In the genomic region with DNA sequence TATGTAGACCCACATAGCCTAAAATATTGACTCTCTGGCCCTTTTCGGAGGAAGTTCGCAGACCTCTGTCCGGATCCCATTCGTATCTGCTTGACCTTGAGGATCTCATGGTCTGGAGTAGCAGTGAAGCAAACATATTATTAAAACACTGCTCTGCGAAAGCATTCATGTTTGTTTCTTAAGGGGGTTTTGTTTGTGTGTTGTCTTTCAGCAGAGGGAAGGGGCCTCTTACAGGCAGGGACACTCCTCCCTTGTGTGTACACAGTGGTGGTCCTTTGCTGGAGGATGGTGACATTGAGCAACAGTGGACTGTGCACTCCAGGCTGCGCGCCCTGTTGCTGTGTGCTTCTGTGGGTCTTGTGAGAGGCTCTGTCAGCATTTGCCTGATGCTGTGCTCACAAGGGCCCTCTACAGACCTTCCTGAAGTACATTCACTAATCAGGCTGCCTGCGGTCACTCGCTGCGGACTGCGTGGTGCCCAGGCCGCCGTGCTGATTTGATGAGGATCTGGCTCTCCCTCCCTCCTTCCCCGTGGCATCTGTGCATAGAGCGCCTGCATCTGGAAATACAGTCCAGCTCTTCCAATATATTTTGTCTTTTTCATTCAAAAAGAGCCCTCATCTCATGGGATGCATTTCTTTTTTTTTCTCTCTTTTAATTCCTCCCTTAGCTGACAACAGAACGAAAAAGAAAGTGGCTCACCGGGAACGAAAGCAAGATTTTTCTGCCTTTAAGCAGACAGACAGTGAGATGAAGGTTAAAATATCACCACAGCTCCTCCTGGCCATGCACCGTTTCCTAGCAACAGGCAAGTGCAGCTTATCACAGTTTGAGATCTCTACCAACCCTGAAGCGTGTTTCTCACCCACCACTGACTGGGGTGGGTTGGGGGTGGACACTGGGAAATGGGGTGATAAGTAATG, we compare ENCODE assay signal across 8 cellular contexts.
DNase-seq lines count a peak whose midpoint lies in the region; ATAC-seq and TF ChIP-seq lines count a peak whose summit lies in the region.

No MANE protein-coding gene starts in this region.

- no peaks in the 10 kb centered on the region for H3K9me3 Mint-ChIP-seq in activated CD4-positive, alpha-beta memory T cell treated with anti-CD3 and anti-CD28 coated beads for 36 hours
- no peaks in the 10 kb centered on the region for H3K9me3 Mint-ChIP-seq in memory B cell

- intact Hi-C loops in activated CD4-positive, alpha-beta memory T cell treated with anti-CD3 and anti-CD28 coated beads for 36 hours (cut with micrococcal nuclease), result loop anchor here (1.0 kb wide), 2 partner anchors 118 to 136 kb away; partner anchors contain the start of gene CNNM2

- TF ChIP-seq CTCF in LNCAP (IDR thresholded peaks at IDR 0.05), result peak; percentile 18; the same call in 1 of the 2 replicates

- H3K4me3 Mint-ChIP-seq in activated CD4-positive, alpha-beta memory T cell treated with anti-CD3 and anti-CD28 coated beads for 36 hours, result peak overlapping the region; percentile 75
- peak overlapping the region; percentile 62 for H3K4me3 Mint-ChIP-seq in memory B cell

- ATAC-seq in GM21528 (IDR thresholded peaks at IDR 0.05; ENCODE audit: low FRiP score, unreplicated experiment) (peak; percentile 73), memory B cell (ENCODE audit: low read depth) (no peak)

- no peaks in the 10 kb centered on the region for H3K27me3 Mint-ChIP-seq in activated CD4-positive, alpha-beta memory T cell treated with anti-CD3 and anti-CD28 coated beads for 36 hours
- no peaks in the 10 kb centered on the region for H3K27me3 Mint-ChIP-seq in memory B cell

- DNase-seq in DMS79 treated with DMSO at 0.1 percent for 48 hours (lab: John Stamatoyannopoulos, UW) (peak; percentile 30), ecto neural progenitor cell (ENCODE audit: low spot score) (peak; percentile 68), memory B cell (ENCODE audit: low spot score in 2 of 2) (no peak), D341Med (ENCODE audit: low spot score) (no peak)
- DNase-seq in activated CD4-positive, alpha-beta memory T cell treated with anti-CD3 and anti-CD28 coated beads for 36 hours, result peak; percentile 66
- peak; percentile 19 to 20 for DNase-seq in stimulated activated CD8-positive, alpha-beta memory T cell treated with anti-CD3 and anti-CD28 coated beads, Interleukin-2, amount 100 ng/mL, for 48 hours (ENCODE audit: low read depth in 2 of 2)

- POLR2A ChIA-PET in activated CD4-positive, alpha-beta memory T cell treated with anti-CD3 and anti-CD28 coated beads for 36 hours (lab: Charles Lee), result interaction anchor here (1.8 kb wide), 1 partner anchor 136 kb away, joined by 10 read pairs; the partner anchor contains the start of gene CNNM2

- H3K27ac Mint-ChIP-seq in activated CD4-positive, alpha-beta memory T cell treated with anti-CD3 and anti-CD28 coated beads for 36 hours, result peak overlapping the region; percentile 84
- peak overlapping the region; percentile 48 for H3K27ac Mint-ChIP-seq in memory B cell

- H3K4me1 Mint-ChIP-seq in activated CD4-positive, alpha-beta memory T cell treated with anti-CD3 and anti-CD28 coated beads for 36 hours (ENCODE audit: low read depth), result peaks cover 17% of the 10 kb centered on the region
- H3K4me1 Mint-ChIP-seq in memory B cell, result peaks cover 6% of the 10 kb centered on the region

- CTCF ChIA-PET in activated CD4-positive, alpha-beta memory T cell treated with anti-CD3 and anti-CD28 coated beads for 36 hours (lab: Charles Lee), result interaction anchor here (0.6 to 3.3 kb wide), 7 partner anchors 10 to 313 kb away, joined by 3 to 35 read pairs (median 4); partner anchors contain the start of genes CNNM2 and INA

- H3K36me3 Mint-ChIP-seq in activated CD4-positive, alpha-beta memory T cell treated with anti-CD3 and anti-CD28 coated beads for 36 hours, result no peaks in the 10 kb centered on the region
- peaks cover 28% of the 10 kb centered on the region for H3K36me3 Mint-ChIP-seq in memory B cell

Comparison
In these comparisons a context has a peak if more than half of its experiments do, and no peak if none do; other contexts are left out.
1. DNase-seq: peak in DMS79 treated with DMSO at 0.1 percent for 48 hours (single experiment), activated CD4-positive, alpha-beta memory T cell treated with anti-CD3 and anti-CD28 coated beads for 36 hours (single experiment), ecto neural progenitor cell (single experiment) and stimulated activated CD8-positive, alpha-beta memory T cell treated with anti-CD3 and anti-CD28 coated beads, Interleukin-2, amount 100 ng/mL, for 48 hours (2 of 2); none in memory B cell (0 of 2) and D341Med (single experiment).